ENCODE assay signal across 25 cellular contexts in genomic region chr20:61846741-61847419, GRCh38.
"Had no signal": no experiment of that assay in that cellular context is flagged by ENCODE, and none has a peak within 500 bp of the region (broad histone marks: within the 10 kb centered on the region; RNA-seq: fewer than 3 reads in every experiment).

No MANE protein-coding gene starts in this region.

- ATAC-seq: gastrocnemius medialis; left lung; natural killer cell treated with Interleukin-12 subunit alpha and Interleukin-12 subunit beta and Interleukin-15 and Interleukin-18, amount 100 ng/mL, for 72 hours; psoas muscle; right cardiac atrium; stimulated activated naive B cell treated with anti-CD40 and anti-IgM and Interleukin-4, amounts not matched to agents 10 μg/mL and 1 μg/mL and 100 μg/mL, for 72 hours; stimulated activated naive CD8-positive, alpha-beta T cell treated with anti-CD3 and anti-CD28 coated beads, Interleukin-15, amount 100 ng/mL, for 72 hours had no signal

- H3K4me1 Mint-ChIP-seq: memory B cell; naive B cell; stimulated activated naive B cell treated with anti-CD40 and anti-IgM and Interleukin-4, amounts not matched to agents 10 μg/mL and 1 μg/mL and 100 μg/mL, for 72 hours; stimulated activated naive CD8-positive, alpha-beta T cell treated with anti-CD3 and anti-CD28 coated beads, Interleukin-15, amount 100 ng/mL, for 72 hours had no signal

- H3K4me1 ChIP-seq: colonic mucosa, gastrocnemius medialis, left lung, psoas muscle, thyroid gland, vagina had no signal

- H3K36me3 Mint-ChIP-seq: memory B cell; naive B cell; natural killer cell treated with Interleukin-12 subunit alpha and Interleukin-12 subunit beta and Interleukin-15 and Interleukin-18, amount 100 ng/mL, for 72 hours; stimulated activated naive B cell treated with anti-CD40 and anti-IgM and Interleukin-4, amounts not matched to agents 10 μg/mL and 1 μg/mL and 100 μg/mL, for 72 hours had no signal

- H3K36me3 ChIP-seq: colonic mucosa, gastrocnemius medialis, left lung, suprapubic skin, thyroid gland, vagina had no signal

- DNase-seq: colonic mucosa; effector CD8-positive, alpha-beta T cell; endodermal cell; foreskin fibroblast; gastrocnemius medialis; head of caudate nucleus; naive B cell; stimulated activated CD4-positive, alpha-beta T cell treated with anti-CD3 and anti-CD28 coated beads, Interleukin-15, amount 100 ng/mL, for 24 hours; stimulated activated CD4-positive, alpha-beta T cell treated with anti-CD3 and anti-CD28 coated beads, Interleukin-2, amount 100 ng/mL, for 48 hours; stimulated activated naive B cell treated with anti-CD40 and anti-IgM and Interleukin-4, amounts not matched to agents 10 μg/mL and 1 μg/mL and 100 μg/mL, for 72 hours; stimulated activated naive CD8-positive, alpha-beta T cell treated with anti-CD3 and anti-CD28 coated beads, Interleukin-15, amount 100 ng/mL, for 72 hours; thyroid gland; trophoblast cell had no signal

- H3K9me3 Mint-ChIP-seq: dendritic cell treated with granulocyte-macrophage colony-stimulating factor and Interleukin-4, amounts not matched to agents 40 ng/mL and 50 ng/mL, for 4 days; natural killer cell treated with Interleukin-12 subunit alpha and Interleukin-12 subunit beta and Interleukin-15 and Interleukin-18, amount 100 ng/mL, for 72 hours; stimulated activated naive CD8-positive, alpha-beta T cell treated with anti-CD3 and anti-CD28 coated beads, Interleukin-15, amount 100 ng/mL, for 72 hours had no signal

- H3K4me3 ChIP-seq: colonic mucosa, gastrocnemius medialis, left lung, lung, psoas muscle, skin epidermis, suprapubic skin, thyroid gland, vagina had no signal

- H3K27ac ChIP-seq: colonic mucosa, epithelial cell of prostate, gastrocnemius medialis, left lung, psoas muscle, skin epidermis, suprapubic skin, thyroid gland, vagina had no signal

- H3K27me3 Mint-ChIP-seq: dendritic cell treated with granulocyte-macrophage colony-stimulating factor and Interleukin-4, amounts not matched to agents 40 ng/mL and 50 ng/mL, for 4 days; natural killer cell treated with Interleukin-12 subunit alpha and Interleukin-12 subunit beta and Interleukin-15 and Interleukin-18, amount 100 ng/mL, for 72 hours; stimulated activated naive B cell treated with anti-CD40 and anti-IgM and Interleukin-4, amounts not matched to agents 10 μg/mL and 1 μg/mL and 100 μg/mL, for 72 hours; stimulated activated naive CD8-positive, alpha-beta T cell treated with anti-CD3 and anti-CD28 coated beads, Interleukin-15, amount 100 ng/mL, for 72 hours had no signal

- H3K9me3 ChIP-seq: colonic mucosa, gastrocnemius medialis, psoas muscle, suprapubic skin, thyroid gland, vagina had no signal

- H3K27me3 ChIP-seq: colonic mucosa, gastrocnemius medialis, thyroid gland, vagina had no signal

- H3K27ac Mint-ChIP-seq: dendritic cell treated with granulocyte-macrophage colony-stimulating factor and Interleukin-4, amounts not matched to agents 40 ng/mL and 50 ng/mL, for 4 days; endodermal cell; memory B cell; natural killer cell treated with Interleukin-12 subunit alpha and Interleukin-12 subunit beta and Interleukin-15 and Interleukin-18, amount 100 ng/mL, for 72 hours; stimulated activated naive B cell treated with anti-CD40 and anti-IgM and Interleukin-4, amounts not matched to agents 10 μg/mL and 1 μg/mL and 100 μg/mL, for 72 hours; stimulated activated naive CD8-positive, alpha-beta T cell treated with anti-CD3 and anti-CD28 coated beads, Interleukin-15, amount 100 ng/mL, for 72 hours had no signal

- H3K4me3 Mint-ChIP-seq: dendritic cell treated with granulocyte-macrophage colony-stimulating factor and Interleukin-4, amounts not matched to agents 40 ng/mL and 50 ng/mL, for 4 days; endodermal cell; memory B cell; naive B cell; natural killer cell treated with Interleukin-12 subunit alpha and Interleukin-12 subunit beta and Interleukin-15 and Interleukin-18, amount 100 ng/mL, for 72 hours; neural crest cell; stimulated activated naive B cell treated with anti-CD40 and anti-IgM and Interleukin-4, amounts not matched to agents 10 μg/mL and 1 μg/mL and 100 μg/mL, for 72 hours; stimulated activated naive CD8-positive, alpha-beta T cell treated with anti-CD3 and anti-CD28 coated beads, Interleukin-15, amount 100 ng/mL, for 72 hours had no signal
